24 cellular contexts compared by ENCODE assay signal in the genomic region with DNA sequence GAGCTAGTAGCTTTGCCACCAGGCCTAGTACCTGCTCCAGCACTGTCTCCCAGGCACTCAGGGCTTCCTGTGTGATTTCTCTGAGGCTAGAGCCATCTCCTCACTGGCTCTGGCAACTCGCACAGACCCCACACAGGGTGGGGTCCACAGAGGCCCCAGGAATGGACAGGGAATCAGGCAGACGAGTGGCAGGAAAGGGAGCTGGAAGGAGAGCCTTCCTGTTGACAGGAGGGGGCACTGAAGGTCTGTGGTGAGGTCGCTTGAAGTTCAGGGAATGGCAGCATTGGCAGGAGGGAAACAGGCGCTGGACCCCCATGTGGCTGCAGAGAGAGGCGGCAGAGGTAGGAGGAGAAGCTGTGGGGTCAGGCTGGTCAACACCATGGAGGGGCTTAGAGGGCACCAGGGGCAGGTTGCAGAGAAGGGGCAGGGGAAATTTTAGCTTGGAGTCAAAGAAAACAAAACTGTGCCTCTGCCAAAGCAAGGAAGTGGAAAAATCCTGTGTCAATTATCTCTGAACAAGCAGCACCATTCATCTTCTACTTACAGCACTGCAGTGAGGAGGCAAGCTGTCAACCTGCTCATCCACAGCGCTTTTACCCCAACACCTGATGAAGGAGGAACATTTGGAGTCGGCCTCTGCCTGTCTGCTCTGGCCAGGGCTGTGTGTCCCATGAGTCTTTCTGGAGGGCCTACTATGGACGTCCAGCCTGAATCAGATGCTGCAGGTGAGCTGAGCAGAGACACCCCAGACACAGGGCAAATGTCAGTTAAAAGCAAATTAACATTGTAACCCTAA.
DNase-seq lines count a peak whose midpoint lies in the region; ATAC-seq and TF ChIP-seq lines count a peak whose summit lies in the region.
"Had no signal": no experiment of that assay in that cellular context is flagged by ENCODE, and none has a peak within 500 bp of the region (broad histone marks: within the 10 kb centered on the region; RNA-seq: fewer than 3 reads in every experiment).

No MANE protein-coding gene starts in this region.

- TF ChIP-seq CTCF in WERI-Rb-1 (IDR thresholded peaks at IDR 0.05; ENCODE audit: low read depth, low read length) (peak; percentile 24; the same call in 1 of the 2 replicates), osteocyte (IDR thresholded peaks at IDR 0.05) (no peak)

- H3K4me3 ChIP-seq in right cardiac atrium (ENCODE audit: low read length) (no peak overlapping the region), WERI-Rb-1 (ENCODE audit: low read depth, low read length) (no peak overlapping the region)
- H3K4me3 ChIP-seq: heart right ventricle, left ventricle myocardium inferior, upper lobe of left lung had no signal

- no peaks in the 10 kb centered on the region for H3K4me1 Mint-ChIP-seq in activated CD8-positive, alpha-beta memory T cell treated with anti-CD3 and anti-CD28 coated beads, Interleukin-2, amount 10 ng/mL, durations not matched to agents 7 days and 5 days
- H3K4me1 Mint-ChIP-seq in osteocyte (ENCODE audit: unreplicated experiment): no peaks in the 10 kb centered on the region
- H3K4me1 Mint-ChIP-seq: activated B cell treated with CpG ODN at 0.5 μM for 24 hours had no signal

- H3K36me3 ChIP-seq in WERI-Rb-1: no peaks in the 10 kb centered on the region
- H3K36me3 ChIP-seq: heart right ventricle, left ventricle myocardium inferior, upper lobe of left lung had no signal

- H3K27me3 Mint-ChIP-seq in activated CD8-positive, alpha-beta memory T cell treated with anti-CD3 and anti-CD28 coated beads, Interleukin-2, amount 10 ng/mL, durations not matched to agents 7 days and 5 days: peaks cover 16% of the 10 kb centered on the region
- peaks cover 30% of the 10 kb centered on the region for H3K27me3 Mint-ChIP-seq in osteocyte (ENCODE audit: unreplicated experiment)

- ATAC-seq in right cardiac atrium (no peak), sciatic nerve (no peak)
- ATAC-seq in activated CD8-positive, alpha-beta memory T cell treated with anti-CD3 and anti-CD28 coated beads, Interleukin-2, amount 10 ng/mL, durations not matched to agents 7 days and 5 days: no peak
- ATAC-seq: heart right ventricle; natural killer cell treated with Interleukin-12 subunit alpha and Interleukin-12 subunit beta and Interleukin-15 and Interleukin-18, amount 100 ng/mL, for 72 hours had no signal

- no peaks in the 10 kb centered on the region for H3K9me3 Mint-ChIP-seq in activated CD8-positive, alpha-beta memory T cell treated with anti-CD3 and anti-CD28 coated beads, Interleukin-2, amount 10 ng/mL, durations not matched to agents 7 days and 5 days (ENCODE audit: low read depth)
- no peaks in the 10 kb centered on the region for H3K9me3 Mint-ChIP-seq in osteocyte (ENCODE audit: unreplicated experiment)
- H3K9me3 Mint-ChIP-seq: natural killer cell treated with Interleukin-12 subunit alpha and Interleukin-12 subunit beta and Interleukin-15 and Interleukin-18, amount 100 ng/mL, for 72 hours had no signal

- no peak overlapping the region for H3K4me3 Mint-ChIP-seq in activated CD8-positive, alpha-beta memory T cell treated with anti-CD3 and anti-CD28 coated beads, Interleukin-2, amount 10 ng/mL, durations not matched to agents 7 days and 5 days
- H3K4me3 Mint-ChIP-seq in osteocyte (ENCODE audit: unreplicated experiment): no peak overlapping the region
- H3K4me3 Mint-ChIP-seq: activated B cell treated with CpG ODN at 0.5 μM for 24 hours; natural killer cell treated with Interleukin-12 subunit alpha and Interleukin-12 subunit beta and Interleukin-15 and Interleukin-18, amount 100 ng/mL, for 72 hours had no signal

- H3K27ac ChIP-seq in right cardiac atrium (ENCODE audit: low read length) (no peak overlapping the region), WERI-Rb-1 (no peak overlapping the region)
- H3K27ac ChIP-seq: heart right ventricle, left ventricle myocardium inferior, upper lobe of left lung had no signal

- H3K27ac Mint-ChIP-seq in activated CD8-positive, alpha-beta memory T cell treated with anti-CD3 and anti-CD28 coated beads, Interleukin-2, amount 10 ng/mL, durations not matched to agents 7 days and 5 days: no peak overlapping the region
- H3K27ac Mint-ChIP-seq in osteocyte (ENCODE audit: unreplicated experiment): no peak overlapping the region
- H3K27ac Mint-ChIP-seq: activated B cell treated with CpG ODN at 0.5 μM for 24 hours; natural killer cell treated with Interleukin-12 subunit alpha and Interleukin-12 subunit beta and Interleukin-15 and Interleukin-18, amount 100 ng/mL, for 72 hours had no signal

- H3K27me3 ChIP-seq in right cardiac atrium (ENCODE audit: control insufficient read depth, insufficient read depth): no peaks in the 10 kb centered on the region
- H3K27me3 ChIP-seq in WERI-Rb-1 (ENCODE audit: insufficient read depth, low read depth, severe bottlenecking): no peaks in the 10 kb centered on the region
- H3K27me3 ChIP-seq: upper lobe of left lung had no signal

- peak; percentile 54 for DNase-seq in cardiac septum (ENCODE audit: low spot score)
- DNase-seq in right cardiac atrium: no peak
- no peak for DNase-seq in WERI-Rb-1
- DNase-seq in left kidney (ENCODE audit: low read depth, low spot score): peak; percentile 56
- DNase-seq in UCSD-AML1 (lab: John Stamatoyannopoulos, UW; ENCODE audit: unreplicated experiment): no peak
- DNase-seq in activated CD8-positive, alpha-beta memory T cell treated with anti-CD3 and anti-CD28 coated beads, Interleukin-2, amount 10 ng/mL, durations not matched to agents 7 days and 5 days: no peak
- no peak for DNase-seq in osteocyte (ENCODE audit: extremely low spot score, unreplicated experiment)
- DNase-seq in sciatic nerve (ENCODE audit: low spot score): no peak
- DNase-seq: activated B cell treated with CpG ODN at 0.5 μM for 24 hours; activated CD8-positive, alpha-beta memory T cell treated with anti-CD3 and anti-CD28 coated beads, Interleukin-2, amount 50 U/mL, for 48 hours; cerebellar nuclear complex; effector CD4-positive, alpha-beta T cell; foreskin fibroblast; HCEC 1CT; heart right ventricle; IMR-90; left ventricle myocardium inferior; NCI-H1092 treated with DMSO at 0.1 percent for 48 hours; NCI-H187 treated with DMSO at 0.1 percent for 48 hours; NCI-H226; NCI-H774; T-helper 9 cell; upper lobe of left lung had no signal

- no peaks in the 10 kb centered on the region for H3K36me3 Mint-ChIP-seq in activated CD8-positive, alpha-beta memory T cell treated with anti-CD3 and anti-CD28 coated beads, Interleukin-2, amount 10 ng/mL, durations not matched to agents 7 days and 5 days
- H3K36me3 Mint-ChIP-seq in osteocyte (ENCODE audit: unreplicated experiment): no peaks in the 10 kb centered on the region
- H3K36me3 Mint-ChIP-seq: natural killer cell treated with Interleukin-12 subunit alpha and Interleukin-12 subunit beta and Interleukin-15 and Interleukin-18, amount 100 ng/mL, for 72 hours had no signal

- H3K9me3 ChIP-seq in right cardiac atrium (ENCODE audit: control insufficient read depth, low read length): no peaks in the 10 kb centered on the region
- no peaks in the 10 kb centered on the region for H3K9me3 ChIP-seq in WERI-Rb-1 (ENCODE audit: severe bottlenecking)
- H3K9me3 ChIP-seq: heart right ventricle, left ventricle myocardium inferior, upper lobe of left lung had no signal

- 59% methylated on average over 8 of the region's 8 CpGs for whole genome bisulfite sequencing in right cardiac atrium

- intact Hi-C loops in cardiac septum (cut with DNase I): no loop called here
- intact Hi-C loops in right cardiac atrium (cut with DNase I): no loop called here
- intact Hi-C loops in sciatic nerve (cut with DNase I): no loop called here

- CTCF ChIA-PET in activated CD8-positive, alpha-beta memory T cell treated with anti-CD3 and anti-CD28 coated beads, Interleukin-2, amount 10 ng/mL, durations not matched to agents 7 days and 5 days (lab: Charles Lee): interaction anchor here (0.7 kb wide), 1 partner anchor 232 kb away, joined by 3 read pairs; no protein-coding TSS in a partner anchor

- no peaks in the 10 kb centered on the region for H3K4me1 ChIP-seq in right cardiac atrium (ENCODE audit: control insufficient read depth, insufficient read depth, low read length)
- H3K4me1 ChIP-seq: heart right ventricle, left ventricle myocardium inferior, upper lobe of left lung had no signal

Comparison
In these comparisons a context has a peak if more than half of its experiments do, and no peak if none do; other contexts are left out.
1. DNase-seq: peak in cardiac septum (single experiment) and left kidney (single experiment); none in right cardiac atrium (0 of 3), WERI-Rb-1 (single experiment), UCSD-AML1 (single experiment), activated CD8-positive, alpha-beta memory T cell treated with anti-CD3 and anti-CD28 coated beads, Interleukin-2, amount 10 ng/mL, durations not matched to agents 7 days and 5 days (single experiment), osteocyte (single experiment) and sciatic nerve (single experiment).